In the genomic region with DNA sequence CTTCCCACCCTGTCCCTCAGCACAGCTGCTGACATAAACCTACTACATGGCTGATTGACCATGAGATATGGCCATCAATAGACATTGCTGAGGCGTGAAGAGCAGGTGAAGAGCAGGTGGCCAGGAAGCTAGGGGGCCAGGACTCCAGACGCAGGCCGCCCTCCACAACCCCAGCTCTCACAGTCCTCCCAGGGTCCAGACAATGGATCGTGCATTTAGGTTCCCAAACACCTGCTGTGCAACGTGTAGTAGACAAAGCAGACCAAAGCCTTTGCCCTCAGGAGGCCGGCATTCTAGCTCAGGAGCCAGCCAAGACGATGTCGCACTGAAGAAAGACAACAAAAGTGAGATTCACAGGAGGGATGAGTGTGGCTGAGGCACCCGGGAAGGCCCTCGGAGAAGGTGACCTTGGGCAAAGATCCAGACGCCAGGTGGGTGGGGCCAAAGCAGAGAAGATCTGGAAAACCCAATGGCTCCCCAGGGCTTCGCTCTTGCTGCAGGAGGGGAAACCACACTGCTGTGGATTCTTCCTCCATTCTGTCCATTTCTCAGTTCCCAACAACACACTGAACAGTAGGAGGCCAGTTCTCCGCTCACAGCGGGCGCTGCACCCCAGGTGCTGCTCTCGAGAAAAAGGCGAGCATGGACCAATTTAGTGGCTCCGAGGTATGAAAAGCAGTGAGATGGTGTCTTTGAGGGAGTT, we compare ENCODE assay signal across 13 cellular contexts. TPM values are rescaled to one million over a fixed set of nuclear protein-coding genes. Genes with fewer than 3 reads are reported as not detected.
DNase-seq lines count a peak whose midpoint lies in the region; ATAC-seq lines count a peak whose summit lies in the region.
"Had no signal": no experiment of that assay in that cellular context is flagged by ENCODE, and none has a peak within 500 bp of the region (broad histone marks: within the 10 kb centered on the region; RNA-seq: fewer than 3 reads in every experiment).

No MANE protein-coding gene starts in this region.

- H4K20me1 ChIP-seq in Karpas-422 (ENCODE audit: insufficient read depth, low read depth, low read length), result peaks cover 23% of the 10 kb centered on the region

- peak overlapping the region; percentile 53 for H3K4me2 ChIP-seq in Karpas-422 (ENCODE audit: low read depth, low read length, poor library complexity, severe bottlenecking)
- H3K4me2 ChIP-seq: smooth muscle cell had no signal

- H2AFZ ChIP-seq in Karpas-422 (ENCODE audit: low read length), result no peak overlapping the region

- H3K4me1 Mint-ChIP-seq in dendritic cell treated with granulocyte-macrophage colony-stimulating factor and Interleukin-4, amounts not matched to agents 40 ng/mL and 50 ng/mL, for 4 days (ENCODE audit: low read depth), result peaks cover 61% of the 10 kb centered on the region

- no peak for ATAC-seq in sciatic nerve
- ATAC-seq in GM21737 (IDR thresholded peaks at IDR 0.05; ENCODE audit: unreplicated experiment), result no peak

- H3K27me3 Mint-ChIP-seq in dendritic cell treated with granulocyte-macrophage colony-stimulating factor and Interleukin-4, amounts not matched to agents 40 ng/mL and 50 ng/mL, for 4 days, result peaks cover 50% of the 10 kb centered on the region
- H3K27me3 Mint-ChIP-seq: activated CD4-positive, alpha-beta T cell treated with anti-CD3 and anti-CD28 coated beads, Interleukin-2, amount 10 ng/mL, durations not matched to agents 7 days and 5 days had no signal

- no peaks in the 10 kb centered on the region for H3K27me3 ChIP-seq in Karpas-422 (ENCODE audit: low read length)

- H3K9me3 ChIP-seq in Karpas-422 (ENCODE audit: low read length), result no peaks in the 10 kb centered on the region

- peak overlapping the region; percentile 45 for H3K27ac Mint-ChIP-seq in dendritic cell treated with granulocyte-macrophage colony-stimulating factor and Interleukin-4, amounts not matched to agents 40 ng/mL and 50 ng/mL, for 4 days
- H3K27ac Mint-ChIP-seq: activated CD4-positive, alpha-beta T cell treated with anti-CD3 and anti-CD28 coated beads, Interleukin-2, amount 10 ng/mL, durations not matched to agents 7 days and 5 days had no signal

- no peak overlapping the region for H3K9ac ChIP-seq in Karpas-422 (ENCODE audit: low read length)

- no peaks in the 10 kb centered on the region for H3K79me2 ChIP-seq in Karpas-422 (ENCODE audit: low read length)

- no peak overlapping the region for H3K4me3 ChIP-seq in Karpas-422 (ENCODE audit: low read length)
- H3K4me3 ChIP-seq: smooth muscle cell had no signal

- no peaks in the 10 kb centered on the region for H3K9me3 Mint-ChIP-seq in dendritic cell treated with granulocyte-macrophage colony-stimulating factor and Interleukin-4, amounts not matched to agents 40 ng/mL and 50 ng/mL, for 4 days
- H3K9me3 Mint-ChIP-seq: activated CD4-positive, alpha-beta T cell treated with anti-CD3 and anti-CD28 coated beads, Interleukin-2, amount 10 ng/mL, durations not matched to agents 7 days and 5 days had no signal

- H3K27ac ChIP-seq in Karpas-422 (ENCODE audit: low read length), result peak overlapping the region; percentile 39

- no peaks in the 10 kb centered on the region for H3K9me2 ChIP-seq in Karpas-422 (replicated peaks; ENCODE audit: insufficient read depth, low read length)

- peaks cover 79% of the 10 kb centered on the region for H3K4me1 ChIP-seq in Karpas-422 (ENCODE audit: low read length)

- DNase-seq in NCI-H748 (lab: John Stamatoyannopoulos, UW; ENCODE audit: unreplicated experiment) (peak; percentile 34), NCI-H748 treated with DMSO at 0.1 percent for 48 hours (lab: John Stamatoyannopoulos, UW) (no peak), Karpas-422 (peak; percentile 75), sciatic nerve (ENCODE audit: low spot score) (peak; percentile 38), epidermal melanocyte (ENCODE audit: insufficient read length, low spot score) (no peak)
- no peak for DNase-seq in stimulated activated CD4-positive, alpha-beta T cell treated with anti-CD3 and anti-CD28 coated beads, Interleukin-4, amount 100 ng/mL, for 4 hours
- DNase-seq: activated CD4-positive, alpha-beta T cell treated with anti-CD3 and anti-CD28 coated beads, Interleukin-2, amount 10 ng/mL, durations not matched to agents 7 days and 5 days; NCI-H446 had no signal

- intact Hi-C loops in dendritic cell treated with granulocyte-macrophage colony-stimulating factor and Interleukin-4, amounts not matched to agents 40 ng/mL and 50 ng/mL, for 4 days (cut with micrococcal nuclease), result loop anchor here (5.0 kb wide), 2 partner anchors 67 to 82 kb away; a partner anchor contains a TSS
- intact Hi-C loops in sciatic nerve (cut with DNase I), result no loop called here

- peaks cover 4% of the 10 kb centered on the region; the same call in 1 of the 2 replicates for H3K36me3 ChIP-seq in Karpas-422 (ENCODE audit: insufficient read depth, low read length)

- H3K4me3 Mint-ChIP-seq in dendritic cell treated with granulocyte-macrophage colony-stimulating factor and Interleukin-4, amounts not matched to agents 40 ng/mL and 50 ng/mL, for 4 days, result no peak overlapping the region
- H3K4me3 Mint-ChIP-seq: activated CD4-positive, alpha-beta T cell treated with anti-CD3 and anti-CD28 coated beads, Interleukin-2, amount 10 ng/mL, durations not matched to agents 7 days and 5 days had no signal

- no peaks in the 10 kb centered on the region for H3K36me3 Mint-ChIP-seq in dendritic cell treated with granulocyte-macrophage colony-stimulating factor and Interleukin-4, amounts not matched to agents 40 ng/mL and 50 ng/mL, for 4 days (ENCODE audit: low read depth)

RNA-seq across cellular contexts. Expression of a gene that starts 1.4 kb away (rescaled TPM):
- total RNA-seq in Karpas-422 (2014; rRNA removed; shearing (Covaris generic); ENCODE audit: low replicate concordance), result 0.34 and 2.0 TPM in 2 replicates
- total RNA-seq in sciatic nerve, result not detected
- total RNA-seq: activated CD4-positive, alpha-beta T cell treated with anti-CD3 and anti-CD28 coated beads, Interleukin-2, amount 10 ng/mL, durations not matched to agents 7 days and 5 days; astrocyte; endothelial cell of umbilical vein; smooth muscle cell had no signal

RNA-seq across cellular contexts. Expression of a gene that starts 9.2 kb away (rescaled TPM):
- total RNA-seq in Karpas-422 (2014; rRNA removed; shearing (Covaris generic); ENCODE audit: low replicate concordance), result not detected in 2 replicates
- total RNA-seq in sciatic nerve, result 0.76 TPM
- total RNA-seq: activated CD4-positive, alpha-beta T cell treated with anti-CD3 and anti-CD28 coated beads, Interleukin-2, amount 10 ng/mL, durations not matched to agents 7 days and 5 days; astrocyte; endothelial cell of umbilical vein; smooth muscle cell had no signal

RNA-seq across cellular contexts. Expression of a gene that starts 20.1 kb away (rescaled TPM):
- 454 and 602 TPM in 2 replicates for total RNA-seq in Karpas-422 (2014; rRNA removed; shearing (Covaris generic); ENCODE audit: low replicate concordance)
- total RNA-seq in sciatic nerve, result 23.8 TPM
- total RNA-seq: astrocyte, endothelial cell of umbilical vein, smooth muscle cell had no signal

RNA-seq across cellular contexts. Expression of a gene that starts 21.8 kb away (rescaled TPM):
- not detected in 2 replicates for total RNA-seq in Karpas-422 (2014; rRNA removed; shearing (Covaris generic); ENCODE audit: low replicate concordance)
- 0.58 TPM for total RNA-seq in sciatic nerve
- total RNA-seq: activated CD4-positive, alpha-beta T cell treated with anti-CD3 and anti-CD28 coated beads, Interleukin-2, amount 10 ng/mL, durations not matched to agents 7 days and 5 days; astrocyte; endothelial cell of umbilical vein; smooth muscle cell had no signal

RNA-seq across cellular contexts. Expression of a gene that starts 57.1 kb away (rescaled TPM):
- total RNA-seq in Karpas-422 (2014; rRNA removed; shearing (Covaris generic); ENCODE audit: low replicate concordance), result 0.36 TPM in 1 of 2 replicates, not detected in the other
- total RNA-seq in sciatic nerve, result 82.2 TPM
- total RNA-seq: activated CD4-positive, alpha-beta T cell treated with anti-CD3 and anti-CD28 coated beads, Interleukin-2, amount 10 ng/mL, durations not matched to agents 7 days and 5 days; astrocyte; endothelial cell of umbilical vein; smooth muscle cell had no signal

Comparison
In these comparisons a context has a peak if more than half of its experiments do, and no peak if none do; other contexts are left out.
1. DNase-seq: peak in NCI-H748 (single experiment), Karpas-422 (single experiment) and sciatic nerve (single experiment); none in NCI-H748 treated with DMSO at 0.1 percent for 48 hours (single experiment), stimulated activated CD4-positive, alpha-beta T cell treated with anti-CD3 and anti-CD28 coated beads, Interleukin-4, amount 100 ng/mL, for 4 hours (0 of 2) and epidermal melanocyte (single experiment).
2. RNA of a gene that starts 20.1 kb away (total RNA-seq): 454 to 602 TPM in Karpas-422; 23.8 TPM in sciatic nerve (single experiment); every median in the first group is over 10 times any median in the second.